In genomic region chr21:45029298-45029967, GRCh38 we compare ENCODE assay signal across 12 cellular contexts. TPM values are rescaled to one million over a fixed set of nuclear protein-coding genes. Genes with fewer than 3 reads are reported as not detected.
DNase-seq lines count a peak whose midpoint lies in the region; ATAC-seq, FAIRE-seq and TF ChIP-seq lines count a peak whose summit lies in the region.
"Had no signal": no experiment of that assay in that cellular context is flagged by ENCODE, and none has a peak within 500 bp of the region (broad histone marks: within the 10 kb centered on the region; RNA-seq: fewer than 3 reads in every experiment).

No MANE protein-coding gene starts in this region.

- TF ChIP-seq CTCF in BE2C (IDR thresholded peaks at IDR 0.05; ENCODE audit: low read depth, low read length) (0 out of 2 replicates have a peak, but pooled peaks have one; percentile 1), omental fat pad (IDR thresholded peaks at IDR 0.05) (no peak)

- peak; percentile 90 for DNase-seq in BE2C
- DNase-seq in NCI-H345 treated with DMSO at 0.1 percent for 48 hours (lab: John Stamatoyannopoulos, UW; ENCODE audit: unreplicated experiment), result peak; percentile 40
- DNase-seq in midbrain (lab: John Stamatoyannopoulos, UW), result peak; percentile 10
- no peak for DNase-seq in GM12891 (ENCODE audit: insufficient read length, low spot score)
- no peak for DNase-seq in NCI-H446 (lab: John Stamatoyannopoulos, UW)
- DNase-seq in stimulated activated CD4-positive, alpha-beta T cell treated with anti-CD3 and anti-CD28 coated beads, Interleukin-1b, Interleukin-23, amount 100 ng/mL, for 48 hours, result no peak
- DNase-seq in omental fat pad (ENCODE audit: low spot score), result no peak
- DNase-seq: sigmoid colon; stimulated activated naive CD4-positive, alpha-beta T cell had no signal

- 75 to 80% methylated on average over 15 of the region's 15 CpGs for WGBS in esophagus, 2 donors

- H3K9me3 ChIP-seq in BE2C, result no peaks in the 10 kb centered on the region
- no peaks in the 10 kb centered on the region for H3K9me3 ChIP-seq in esophagus (ENCODE audit: control insufficient read depth in 2 of 2, insufficient read depth in 1 of 2, low read depth in 1 of 2, low read length in 1 of 2)
- H3K9me3 ChIP-seq: sigmoid colon had no signal

- no peak for TF ChIP-seq POLR2A in GM12891 (IDR thresholded peaks at IDR 0.05; ENCODE audit: low read depth, low read length)

- H3K27me3 ChIP-seq in BE2C, result no peaks in the 10 kb centered on the region
- no peaks in the 10 kb centered on the region for H3K27me3 ChIP-seq in esophagus (ENCODE audit: control insufficient read depth in 1 of 2, insufficient read depth in 2 of 2, low read length in 2 of 2)
- H3K27me3 ChIP-seq: sigmoid colon had no signal

- no peak for ATAC-seq in omental fat pad (ENCODE audit: low FRiP score)

- FAIRE-seq in GM12891 (lab: Jason Lieb, UNC), result no peak
- FAIRE-seq: bronchial epithelial cell, RCC 7860 had no signal

- H3K36me3 ChIP-seq in BE2C, result no peaks in the 10 kb centered on the region
- H3K36me3 ChIP-seq in esophagus (ENCODE audit: control insufficient read depth in 2 of 2, insufficient read depth in 2 of 2, low read length in 1 of 2), result no peaks in the 10 kb centered on the region
- H3K36me3 ChIP-seq: sigmoid colon had no signal

- H3K4me1 ChIP-seq in BE2C (peaks cover 14% of the 10 kb centered on the region), esophagus (ENCODE audit: control insufficient read depth in 2 of 2, insufficient read depth in 2 of 2, low read length in 1 of 2) (peaks cover 8% of the 10 kb centered on the region in 2 donors)

- H3K4me3 ChIP-seq in BE2C (ENCODE audit: low read depth, low read length) (peak overlapping the region; percentile 48), esophagus (ENCODE audit: low read depth in 1 of 2, low read length in 2 of 2) (no peak overlapping the region)
- H3K4me3 ChIP-seq: sigmoid colon had no signal

- peak overlapping the region; percentile 1 to 3 for H3K27ac ChIP-seq in esophagus (ENCODE audit: low read depth in 2 of 2, low read length in 1 of 2)

TF ChIP-seq in GM12891, 5 proteins besides CTCF, POLR2A, EP300 and RAD21:
- TF ChIP-seq PAX5 (IDR thresholded peaks at IDR 0.05; ENCODE audit: insufficient read depth, low read length, severe bottlenecking) (no peak), TAF1 (IDR thresholded peaks at IDR 0.05; ENCODE audit: low read depth, low read length) (no peak), SPI1 (IDR thresholded peaks at IDR 0.05; ENCODE audit: low read depth, low read length) (no peak), POLR2AphosphoS5 (IDR thresholded peaks at IDR 0.05; ENCODE audit: low read depth, low read length) (no peak), POU2F2 (IDR thresholded peaks at IDR 0.05; ENCODE audit: low read depth, low read length) (no peak)

RNA-seq across cellular contexts. Expression of gene ADARB1, which starts 44.9 kb away (rescaled TPM):
- polyA plus RNA-seq in BE2C (2012; ENCODE audit: insufficient read depth, insufficient read length, low read depth), result 18.3 TPM
- 1 to 10 TPM; 4.7 to 7.9 TPM for polyA plus RNA-seq in esophagus
- 0.60 TPM for polyA plus RNA-seq in GM12891 (2012; ENCODE audit: low read depth, missing spikeins)
- 10 to 100 TPM; 17.3 to 38.3 (median 23.3) TPM for total RNA-seq in omental fat pad

Comparison
In these comparisons a context has a peak if more than half of its experiments do, and no peak if none do; other contexts are left out.
1. DNase-seq: peak in BE2C (single experiment), NCI-H345 treated with DMSO at 0.1 percent for 48 hours (single experiment) and midbrain (single experiment); none in GM12891 (single experiment), NCI-H446 (0 of 2), stimulated activated CD4-positive, alpha-beta T cell treated with anti-CD3 and anti-CD28 coated beads, Interleukin-1b, Interleukin-23, amount 100 ng/mL, for 48 hours (single experiment) and omental fat pad (single experiment).